Comparison of ENCODE assay signal across 18 cellular contexts in the genomic region with DNA sequence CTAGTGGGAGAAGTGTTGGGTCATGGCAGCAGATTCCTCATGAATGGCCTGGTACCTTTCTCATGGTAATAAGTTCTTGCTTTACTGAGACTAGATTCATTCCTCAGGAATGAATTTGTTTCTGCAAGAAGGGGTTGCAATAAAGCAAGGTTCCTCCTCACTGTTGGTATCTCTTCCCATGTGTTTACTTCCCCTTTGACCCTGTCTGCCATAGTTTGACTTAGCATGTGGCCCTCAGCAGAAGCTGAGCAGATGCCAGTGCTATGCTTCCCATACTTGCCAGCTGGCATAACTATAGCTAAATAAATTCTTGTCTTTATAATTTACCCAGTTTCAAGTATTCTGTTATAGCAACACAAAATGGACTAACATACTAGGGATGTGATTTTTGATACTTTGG.
"Had no signal": no experiment of that assay in that cellular context is flagged by ENCODE, and none has a peak within 500 bp of the region (broad histone marks: within the 10 kb centered on the region; RNA-seq: fewer than 3 reads in every experiment).

No MANE protein-coding gene starts in this region.

- H3K27me3 ChIP-seq: adrenal gland, cardiac muscle cell, thyroid gland had no signal

- H3K4me1 Mint-ChIP-seq: nephron; stimulated activated naive B cell treated with anti-CD40 and anti-IgM and Interleukin-4, amounts not matched to agents 10 μg/mL and 1 μg/mL and 100 μg/mL, for 72 hours had no signal

- H3K36me3 ChIP-seq: adrenal gland, cardiac muscle cell, thyroid gland, WERI-Rb-1 had no signal

- H3K9me3 Mint-ChIP-seq: activated naive CD4-positive, alpha-beta T cell treated with anti-CD3 and anti-CD28 coated beads, Interleukin-2, amount 50 U/mL, for 72 hours had no signal

- H3K27me3 Mint-ChIP-seq: stimulated activated naive B cell treated with anti-CD40 and anti-IgM and Interleukin-4, amounts not matched to agents 10 μg/mL and 1 μg/mL and 100 μg/mL, for 72 hours had no signal

- H3K36me3 Mint-ChIP-seq: activated naive CD4-positive, alpha-beta T cell treated with anti-CD3 and anti-CD28 coated beads, Interleukin-2, amount 50 U/mL, for 72 hours; stimulated activated naive B cell treated with anti-CD40 and anti-IgM and Interleukin-4, amounts not matched to agents 10 μg/mL and 1 μg/mL and 100 μg/mL, for 72 hours had no signal

- H3K27ac Mint-ChIP-seq: activated naive CD4-positive, alpha-beta T cell treated with anti-CD3 and anti-CD28 coated beads, Interleukin-2, amount 50 U/mL, for 72 hours; activated T-cell treated with anti-CD3 and anti-CD28 coated beads, Interleukin-2, amount 50 U/mL, for 72 hours; nephron; stimulated activated naive B cell treated with anti-CD40 and anti-IgM and Interleukin-4, amounts not matched to agents 10 μg/mL and 1 μg/mL and 100 μg/mL, for 72 hours had no signal

- H3K27ac ChIP-seq: adrenal gland, cardiac muscle cell, thyroid gland, WERI-Rb-1 had no signal

- H3K4me3 ChIP-seq: adrenal gland, cardiac muscle cell, lung, thyroid gland had no signal

- H3K4me1 ChIP-seq: adrenal gland, thyroid gland had no signal

- H3K4me3 Mint-ChIP-seq: activated T-cell treated with anti-CD3 and anti-CD28 coated beads, Interleukin-2, amount 50 U/mL, for 72 hours; nephron; stimulated activated naive B cell treated with anti-CD40 and anti-IgM and Interleukin-4, amounts not matched to agents 10 μg/mL and 1 μg/mL and 100 μg/mL, for 72 hours had no signal

- FAIRE-seq: keratinocyte had no signal

- H3K9me3 ChIP-seq: adrenal gland, thyroid gland had no signal

- DNase-seq: activated CD4-positive, alpha-beta T cell treated with anti-CD3 and anti-CD28 coated beads for 1 hour; activated gamma-delta T cell; activated T-cell treated with anti-CD3 and anti-CD28 coated beads, Interleukin-2, amount 50 U/mL, for 72 hours; adrenal gland; dermis blood vessel endothelial cell; hypothalamus; midbrain; posterior cingulate gyrus; stimulated activated naive B cell treated with anti-CD40 and anti-IgM and Interleukin-4, amounts not matched to agents 10 μg/mL and 1 μg/mL and 100 μg/mL, for 72 hours; T-helper 2 cell; thyroid gland; WERI-Rb-1 had no signal

- ATAC-seq: activated naive CD4-positive, alpha-beta T cell treated with anti-CD3 and anti-CD28 coated beads, Interleukin-2, amount 50 U/mL, for 72 hours; activated T-cell treated with anti-CD3 and anti-CD28 coated beads, Interleukin-2, amount 50 U/mL, for 72 hours; left lobe of liver; stimulated activated naive B cell treated with anti-CD40 and anti-IgM and Interleukin-4, amounts not matched to agents 10 μg/mL and 1 μg/mL and 100 μg/mL, for 72 hours had no signal
